In the genomic region with DNA sequence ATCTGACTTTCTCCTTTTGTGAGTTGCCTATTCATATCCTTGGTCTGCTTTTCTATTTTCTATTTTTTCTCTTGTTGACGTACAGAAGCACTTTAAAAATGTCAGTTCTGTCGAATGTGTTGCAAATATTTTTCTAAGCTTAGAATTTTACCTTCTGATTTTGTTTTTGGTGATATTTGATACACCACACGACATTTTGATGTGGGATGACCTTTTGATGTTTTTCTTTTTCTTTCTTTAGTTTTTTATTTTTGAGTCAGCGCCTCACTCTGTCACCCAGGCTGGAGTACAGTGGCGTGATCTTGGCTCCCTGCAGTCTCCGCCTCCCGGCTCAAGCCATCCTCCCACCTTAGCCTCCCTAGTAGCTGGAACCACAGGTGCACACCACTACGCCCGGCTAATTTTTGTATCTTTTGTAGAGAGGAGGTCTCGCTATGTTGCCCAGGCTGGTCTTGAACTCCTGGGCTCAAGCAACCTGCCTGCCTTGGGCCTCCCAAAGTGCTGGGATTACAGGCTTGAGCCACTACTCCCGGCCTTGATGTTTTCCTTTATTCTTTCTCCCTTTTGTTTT, we compare ENCODE assay signal across 8 cellular contexts. TPM values are rescaled to one million over a fixed set of nuclear protein-coding genes. Genes with fewer than 3 reads are reported as not detected.
DNase-seq lines count a peak whose midpoint lies in the region; ATAC-seq, FAIRE-seq and TF ChIP-seq lines count a peak whose summit lies in the region.

No MANE protein-coding gene starts in this region.

- no peaks in the 10 kb centered on the region for H3K27me3 ChIP-seq in keratinocyte (ENCODE audit: control insufficient read depth, extremely low read depth, insufficient read depth, low read length)
- no peaks in the 10 kb centered on the region for H3K27me3 ChIP-seq in thoracic aorta (replicated peaks; ENCODE audit: insufficient read depth)

- no peaks in the 10 kb centered on the region for H3K79me2 ChIP-seq in keratinocyte (ENCODE audit: control insufficient read depth, insufficient read depth, low read length)

- no peak for FAIRE-seq in keratinocyte (lab: Jason Lieb, UNC)

- peak overlapping the region; percentile 78 for H3K4me3 Mint-ChIP-seq in T-helper 1 cell treated with Interleukin-12 subunit alpha and Interleukin-12 subunit beta and Interleukin-4 antibody, amounts not matched to agents 30 μg/mL and 1 μg/mL, for 36 hours

- no peaks in the 10 kb centered on the region for H3K9me3 ChIP-seq in keratinocyte (ENCODE audit: control insufficient read depth, low read depth, low read length)
- H3K9me3 ChIP-seq in thoracic aorta: no peaks in the 10 kb centered on the region

- H3K36me3 Mint-ChIP-seq in T-helper 1 cell treated with Interleukin-12 subunit alpha and Interleukin-12 subunit beta and Interleukin-4 antibody, amounts not matched to agents 30 μg/mL and 1 μg/mL, for 36 hours (ENCODE audit: low read depth): no peaks in the 10 kb centered on the region
- H3K36me3 Mint-ChIP-seq in activated naive CD4-positive, alpha-beta T cell treated with anti-CD3 and anti-CD28 coated beads, Interleukin-2, amount 50 U/mL, for 72 hours: no peaks in the 10 kb centered on the region

- H3K4me3 ChIP-seq in keratinocyte (ENCODE audit: control insufficient read depth in 2 of 3, extremely low read depth in 1 of 3, insufficient read depth in 2 of 3, low read depth in 1 of 3, low read length in 3 of 3) (peak overlapping the region; percentile 38 to 72 (median 71)), thoracic aorta (peak overlapping the region; percentile 64)

- dilution Hi-C loops in keratinocyte (cut with MboI; ENCODE audit: extremely low pct_ligation_motif_present, low sequenced_read_pairs): no loop called here

- no peak for ATAC-seq in activated naive CD4-positive, alpha-beta T cell treated with anti-CD3 and anti-CD28 coated beads, Interleukin-2, amount 50 U/mL, for 72 hours
- ATAC-seq in thoracic aorta (ENCODE audit: insufficient number of reproducible peaks, low FRiP score, low read depth) (no peak), GM19035 (IDR thresholded peaks at IDR 0.05; ENCODE audit: unreplicated experiment) (no peak)

- H3K4me1 Mint-ChIP-seq in T-helper 1 cell treated with Interleukin-12 subunit alpha and Interleukin-12 subunit beta and Interleukin-4 antibody, amounts not matched to agents 30 μg/mL and 1 μg/mL, for 36 hours (ENCODE audit: low read depth): peaks cover 22% of the 10 kb centered on the region

- peak overlapping the region; percentile 82 for H3K9ac ChIP-seq in keratinocyte (ENCODE audit: control insufficient read depth, extremely low read depth, insufficient read depth, low read length)

- no peaks in the 10 kb centered on the region for H3K36me3 ChIP-seq in keratinocyte (ENCODE audit: control insufficient read depth in 2 of 2, extremely low read depth in 1 of 2, insufficient read depth in 2 of 2, low read length in 2 of 2)
- no peaks in the 10 kb centered on the region for H3K36me3 ChIP-seq in thoracic aorta

- H3K4me1 ChIP-seq in keratinocyte (ENCODE audit: control insufficient read depth, extremely low read depth, insufficient read depth, low read length): peaks cover 25% of the 10 kb centered on the region
- peaks cover 10 to 21% of the 10 kb centered on the region in 2 donors for H3K4me1 ChIP-seq in thoracic aorta (ENCODE audit: control insufficient read depth in 1 of 2, low read depth in 2 of 2)

- H4K20me1 ChIP-seq in keratinocyte (ENCODE audit: control insufficient read depth, extremely low read depth, insufficient read depth, low read length): no peaks in the 10 kb centered on the region

- no peaks in the 10 kb centered on the region for H3K9me3 Mint-ChIP-seq in T-helper 1 cell treated with Interleukin-12 subunit alpha and Interleukin-12 subunit beta and Interleukin-4 antibody, amounts not matched to agents 30 μg/mL and 1 μg/mL, for 36 hours
- H3K9me3 Mint-ChIP-seq in activated naive CD4-positive, alpha-beta T cell treated with anti-CD3 and anti-CD28 coated beads, Interleukin-2, amount 50 U/mL, for 72 hours: no peaks in the 10 kb centered on the region

- no peaks in the 10 kb centered on the region for H3K9me1 ChIP-seq in keratinocyte (ENCODE audit: control insufficient read depth, extremely low read depth, insufficient read depth, low read length)

- H3K27me3 Mint-ChIP-seq in T-helper 1 cell treated with Interleukin-12 subunit alpha and Interleukin-12 subunit beta and Interleukin-4 antibody, amounts not matched to agents 30 μg/mL and 1 μg/mL, for 36 hours (ENCODE audit: low read depth): no peaks in the 10 kb centered on the region

- H3K27ac ChIP-seq in keratinocyte (ENCODE audit: control insufficient read depth, insufficient read depth, low read length): peak overlapping the region; percentile 80
- H3K27ac ChIP-seq in thoracic aorta: peak overlapping the region; percentile 84 to 97

- peak overlapping the region; percentile 85 for H3K4me2 ChIP-seq in keratinocyte (ENCODE audit: control insufficient read depth, extremely low read depth, insufficient read depth, low read depth, low read length)

- no peak for DNase-seq in T-helper 1 cell
- peak in 1 of 2 donors; percentile 18 for DNase-seq in activated naive CD4-positive, alpha-beta T cell treated with anti-CD3 and anti-CD28 coated beads, Interleukin-2, amount 50 U/mL, for 72 hours (ENCODE audit: low spot score in 2 of 2)
- DNase-seq in keratinocyte (ENCODE audit: low read depth, low spot score): no peak
- no peak for DNase-seq in thoracic aorta (ENCODE audit: low spot score)
- no peak for DNase-seq in NCI-H526 treated with DMSO at 0.1 percent for 48 hours (lab: John Stamatoyannopoulos, UW)
- DNase-seq in NCI-H345 (lab: John Stamatoyannopoulos, UW): no peak

- H3K27ac Mint-ChIP-seq in T-helper 1 cell treated with Interleukin-12 subunit alpha and Interleukin-12 subunit beta and Interleukin-4 antibody, amounts not matched to agents 30 μg/mL and 1 μg/mL, for 36 hours: peak overlapping the region; percentile 75
- peak overlapping the region; percentile 95 to 96 for H3K27ac Mint-ChIP-seq in activated naive CD4-positive, alpha-beta T cell treated with anti-CD3 and anti-CD28 coated beads, Interleukin-2, amount 50 U/mL, for 72 hours

- peak overlapping the region; percentile 87 for H2AFZ ChIP-seq in keratinocyte (ENCODE audit: control insufficient read depth, low read length)

- no peak for TF ChIP-seq CTCF in keratinocyte (optimal IDR thresholded peaks at IDR 0.05 in 1 of 3, IDR thresholded peaks at IDR 0.05 in 1 of 3, conservative IDR thresholded peaks at IDR 0.05 in 1 of 3; ENCODE audit: extremely low read depth in 1 of 3, insufficient read depth in 2 of 3, low read length in 3 of 3)
- TF ChIP-seq CTCF in thoracic aorta (IDR thresholded peaks at IDR 0.05): no peak

RNA-seq across cellular contexts. Expression of gene WSB1, which starts 39.6 kb away (rescaled TPM):
- total RNA-seq in activated naive CD4-positive, alpha-beta T cell treated with anti-CD3 and anti-CD28 coated beads, Interleukin-2, amount 50 U/mL, for 72 hours: 100 to 1,000 TPM; 181 to 211 TPM
- 70.2 to 141 TPM (median 135 TPM) in 3 replicates for polyA plus RNA-seq in keratinocyte
- polyA plus RNA-seq in keratinocyte (2011; ENCODE audit: low read depth): 120 TPM
- polyA plus RNA-seq in keratinocyte (2011; cell fraction: cytosol; rRNA removed): 33.7 and 50.3 TPM in 2 replicates
- 498 and 811 TPM in 2 replicates for polyA plus RNA-seq in keratinocyte (2011; cell fraction: nucleus; rRNA removed)
- polyA plus RNA-seq in keratinocyte (2012; ENCODE audit: low replicate concordance): 37.7 and 91.6 TPM in 2 replicates
- polyA minus RNA-seq in keratinocyte: 26.3 to 72.4 TPM (median 48.7 TPM) in 3 replicates
- 20.1 TPM for polyA minus RNA-seq in keratinocyte (2011; cell fraction: cytosol; rRNA and poly(A)+ RNA removed)
- 66.6 and 122 TPM in 2 replicates for polyA minus RNA-seq in keratinocyte (2011; cell fraction: nucleus; rRNA and poly(A)+ RNA removed)
- total RNA-seq in thoracic aorta: 100 to 1,000 TPM; 214 to 284 TPM
